17 cellular contexts compared by ENCODE assay signal in genomic region chr6:77425676-77426075, GRCh38.
"Had no signal": no experiment of that assay in that cellular context is flagged by ENCODE, and none has a peak within 500 bp of the region (broad histone marks: within the 10 kb centered on the region; RNA-seq: fewer than 3 reads in every experiment).

No MANE protein-coding gene starts in this region.

- H3K27ac ChIP-seq: foreskin keratinocyte, skin epidermis had no signal

- H3K27me3 ChIP-seq: foreskin keratinocyte had no signal

- H3K4me1 ChIP-seq: foreskin keratinocyte had no signal

- ATAC-seq: activated CD4-positive, CD25-positive, alpha-beta regulatory T cell treated with anti-CD3 and anti-CD28 coated beads, Interleukin-2, amount 50 U/mL, for 24 hours; effector memory CD8-positive, alpha-beta T cell; foreskin keratinocyte; natural killer cell treated with Interleukin-12 subunit alpha and Interleukin-12 subunit beta and Interleukin-15 and Interleukin-18, amount 100 ng/mL, for 72 hours had no signal

- H3K9ac ChIP-seq: SK-N-SH had no signal

- H3K9me3 ChIP-seq: SK-N-SH had no signal

- H3K4me3 ChIP-seq: skin epidermis had no signal

- DNase-seq: activated CD4-positive, alpha-beta T cell treated with anti-CD3 and anti-CD28 coated beads, Interleukin-2, amount 50 U/mL, for 1 hour; activated CD8-positive, alpha-beta memory T cell treated with anti-CD3 and anti-CD28 coated beads for 24 hours; activated naive CD8-positive, alpha-beta T cell treated with anti-CD3 and anti-CD28 coated beads for 36 hours; anterior cingulate cortex; cortex of kidney; effector memory CD8-positive, alpha-beta T cell; foreskin keratinocyte; posterior cingulate gyrus; SK-N-SH; stimulated activated CD4-positive, alpha-beta T cell treated with anti-CD3 and anti-CD28 coated beads, Interleukin-4, amount 100 ng/mL, for 4 hours; stimulated activated CD8-positive, alpha-beta memory T cell treated with anti-CD3 and anti-CD28 coated beads, Interleukin-4, amount 100 ng/mL, for 48 hours; stimulated activated naive CD4-positive, alpha-beta T cell treated with Interleukin-2 at 50 U/mL for 16 hours; T-helper 1 cell; T1000 had no signal
